ENCODE assay signal across 12 cellular contexts in the genomic region with DNA sequence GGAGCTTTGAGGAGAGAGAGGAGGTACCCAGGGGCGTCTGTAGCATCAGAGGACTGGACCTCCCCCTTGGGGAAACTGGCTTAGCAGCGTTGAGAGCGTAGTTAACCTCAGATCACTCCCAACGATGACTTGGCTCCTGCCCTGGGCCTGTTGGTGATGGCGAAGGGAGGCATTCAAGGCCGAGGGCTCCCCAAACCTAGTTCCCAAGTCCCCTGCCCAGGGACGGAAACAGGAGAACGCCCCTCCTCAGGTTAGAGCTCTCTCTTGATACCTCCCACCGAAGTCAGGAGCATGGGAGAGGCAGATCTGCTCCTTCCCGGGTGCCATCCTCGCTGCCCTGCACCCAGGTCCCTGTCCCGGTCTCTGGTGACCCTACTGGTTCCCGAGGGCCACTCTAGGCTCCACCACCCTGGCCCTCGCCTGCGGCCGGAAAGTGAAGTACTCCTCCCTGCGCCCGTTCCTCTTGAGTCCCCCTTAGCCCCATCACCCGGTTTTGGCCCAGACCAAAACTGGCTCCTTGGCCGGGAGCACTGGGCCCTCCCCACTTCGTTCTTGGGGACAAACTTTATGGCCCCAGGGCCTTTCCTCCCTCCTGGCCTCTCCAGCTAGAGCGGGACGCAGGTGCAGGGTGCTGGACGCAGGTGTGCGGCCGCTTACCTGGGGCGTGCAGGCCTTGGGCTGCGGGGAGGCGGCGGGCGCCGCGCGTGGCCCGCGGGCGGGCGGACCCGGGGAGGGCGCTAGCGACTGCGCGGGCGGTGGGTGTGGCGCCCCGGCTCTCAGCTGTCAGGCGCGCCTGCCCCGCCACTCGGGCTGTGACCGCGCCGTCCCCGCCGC. TPM values are rescaled to one million over a fixed set of nuclear protein-coding genes. Genes with fewer than 3 reads are reported as not detected.
DNase-seq lines count a peak whose midpoint lies in the region; ATAC-seq and TF ChIP-seq lines count a peak whose summit lies in the region.
"Had no signal": no experiment of that assay in that cellular context is flagged by ENCODE, and none has a peak within 500 bp of the region (broad histone marks: within the 10 kb centered on the region; RNA-seq: fewer than 3 reads in every experiment).

No MANE protein-coding gene starts in this region.

- no peaks in the 10 kb centered on the region for H3K79me2 ChIP-seq in hepatocyte

- 11% methylated on average over 25 of the region's 55 CpGs for whole genome bisulfite sequencing in hepatocyte (ENCODE audit: low lambda C conversion rate, missing lambda C conversion rate)

- H3K4me3 Mint-ChIP-seq in activated T-cell treated with anti-CD3 and anti-CD28 coated beads, Interleukin-2, amount 50 U/mL, for 4 hours: peak overlapping the region; percentile 31

- no peak overlapping the region for H2AFZ ChIP-seq in hepatocyte

- H4K20me1 ChIP-seq in hepatocyte (ENCODE audit: insufficient read depth, poor library complexity, severe bottlenecking): no peaks in the 10 kb centered on the region

- H3K36me3 ChIP-seq in NT2/D1 (ENCODE audit: insufficient read depth, insufficient read length, low read length): no peaks in the 10 kb centered on the region
- no peaks in the 10 kb centered on the region for H3K36me3 ChIP-seq in hepatocyte (replicated peaks; ENCODE audit: insufficient read depth, low read depth)
- no peaks in the 10 kb centered on the region for H3K36me3 ChIP-seq in BE2C

- H3K27ac ChIP-seq in hepatocyte: no peak overlapping the region

- no peaks in the 10 kb centered on the region for H3K9me2 ChIP-seq in hepatocyte (replicated peaks; ENCODE audit: insufficient read depth)

- H3K27me3 ChIP-seq in NT2/D1 (ENCODE audit: insufficient read depth, insufficient read length): peaks cover 98% of the 10 kb centered on the region
- peaks cover 93% of the 10 kb centered on the region for H3K27me3 ChIP-seq in hepatocyte
- H3K27me3 ChIP-seq in BE2C: peaks cover 95% of the 10 kb centered on the region

- peaks cover 5% of the 10 kb centered on the region; the same call in 1 of the 2 replicates for H3K9me3 ChIP-seq in NT2/D1 (ENCODE audit: insufficient read depth, low read length)
- no peaks in the 10 kb centered on the region for H3K9me3 ChIP-seq in hepatocyte (ENCODE audit: low read depth)
- no peaks in the 10 kb centered on the region for H3K9me3 ChIP-seq in BE2C

- no peaks in the 10 kb centered on the region for H3K9me3 Mint-ChIP-seq in activated T-cell treated with anti-CD3 and anti-CD28 coated beads, Interleukin-2, amount 50 U/mL, for 4 hours

- no peak for DNase-seq in activated T-cell treated with anti-CD3 and anti-CD28 coated beads, Interleukin-2, amount 50 U/mL, for 4 hours
- no peak for DNase-seq in activated T-cell treated with anti-CD3 and anti-CD28 coated beads, Interleukin-2, amount 50 U/mL, for 1 hour
- DNase-seq in NT2/D1 (ENCODE audit: low read depth, low spot score): no peak
- DNase-seq in hepatocyte (ENCODE audit: low spot score): no peak
- no peak for DNase-seq in stimulated activated naive CD8-positive, alpha-beta T cell treated with anti-CD3 and anti-CD28 coated beads, Interleukin-15, Interleukin-2, amounts not matched to agents 100 U/mL and 50 U/mL, for 24 hours
- no peak for DNase-seq in GOT3 (lab: John Stamatoyannopoulos, UW)
- DNase-seq in BE2C: no peak
- DNase-seq: NCI-H1048; stimulated activated naive CD4-positive, alpha-beta T cell treated with Interleukin-2 at 50 U/mL for 16 hours had no signal

- H3K4me1 Mint-ChIP-seq in activated T-cell treated with anti-CD3 and anti-CD28 coated beads, Interleukin-2, amount 50 U/mL, for 4 hours (ENCODE audit: low read depth): peaks cover 46% of the 10 kb centered on the region

- peaks cover 75% of the 10 kb centered on the region for H3K27me3 Mint-ChIP-seq in activated T-cell treated with anti-CD3 and anti-CD28 coated beads, Interleukin-2, amount 50 U/mL, for 4 hours (ENCODE audit: low read depth)

- TF ChIP-seq CTCF in hepatocyte (IDR thresholded peaks at IDR 0.05; ENCODE audit: poor library complexity): no peak
- TF ChIP-seq CTCF in BE2C (IDR thresholded peaks at IDR 0.05; ENCODE audit: low read depth, low read length): no peak

- H3K4me1 ChIP-seq in NT2/D1 (ENCODE audit: insufficient read depth, insufficient read length) (peaks cover 19% of the 10 kb centered on the region), hepatocyte (ENCODE audit: insufficient read depth) (peaks cover 18% of the 10 kb centered on the region), BE2C (no peaks in the 10 kb centered on the region)

- no peak overlapping the region for H3K9ac ChIP-seq in NT2/D1 (ENCODE audit: insufficient read length, low read depth)

- H3K4me2 ChIP-seq in hepatocyte: peak overlapping the region; percentile 68

- H3K36me3 Mint-ChIP-seq in activated T-cell treated with anti-CD3 and anti-CD28 coated beads, Interleukin-2, amount 50 U/mL, for 4 hours (ENCODE audit: insufficient read depth): no peaks in the 10 kb centered on the region

- peak overlapping the region; percentile 18 for H3K4me3 ChIP-seq in NT2/D1 (ENCODE audit: insufficient read length, low read depth)
- H3K4me3 ChIP-seq in hepatocyte: no peak overlapping the region
- no peak overlapping the region for H3K4me3 ChIP-seq in BE2C (ENCODE audit: low read depth, low read length)

- peak in 1 of 2 donors; percentile 22 for ATAC-seq in activated T-cell treated with anti-CD3 and anti-CD28 coated beads, Interleukin-2, amount 50 U/mL, for 4 hours
- ATAC-seq in stimulated activated naive CD8-positive, alpha-beta T cell treated with anti-CD3 and anti-CD28 coated beads, Interleukin-15, Interleukin-2, amounts not matched to agents 100 U/mL and 50 U/mL, for 24 hours: peak; percentile 21
- no peak for ATAC-seq in GM21528 (IDR thresholded peaks at IDR 0.05; ENCODE audit: low FRiP score, unreplicated experiment)
- ATAC-seq: sciatic nerve had no signal

RNA-seq across cellular contexts. Expression of a gene that starts 2.6 kb away (rescaled TPM):
- under 1 TPM; 0.15 to 0.34 (median 0.33) TPM for total RNA-seq in activated T-cell treated with anti-CD3 and anti-CD28 coated beads, Interleukin-2, amount 50 U/mL, for 4 hours
- total RNA-seq in hepatocyte: 0.12 and 0.23 TPM in 2 replicates
- 0.26 and 0.52 TPM in 2 replicates for polyA plus RNA-seq in hepatocyte
- 0.28 TPM for polyA plus RNA-seq in BE2C (2012; ENCODE audit: insufficient read depth, insufficient read length, low read depth)
- total RNA-seq: kidney epithelial cell had no signal

RNA-seq across cellular contexts. Expression of a gene that starts 17.1 kb away (rescaled TPM):
- total RNA-seq in activated T-cell treated with anti-CD3 and anti-CD28 coated beads, Interleukin-2, amount 50 U/mL, for 4 hours: not detected
- not detected in 2 replicates for total RNA-seq in hepatocyte
- not detected in 2 replicates for polyA plus RNA-seq in hepatocyte
- polyA plus RNA-seq in BE2C (2012; ENCODE audit: insufficient read depth, insufficient read length, low read depth): not detected
- total RNA-seq: kidney epithelial cell, sciatic nerve had no signal
